In the genomic region with DNA sequence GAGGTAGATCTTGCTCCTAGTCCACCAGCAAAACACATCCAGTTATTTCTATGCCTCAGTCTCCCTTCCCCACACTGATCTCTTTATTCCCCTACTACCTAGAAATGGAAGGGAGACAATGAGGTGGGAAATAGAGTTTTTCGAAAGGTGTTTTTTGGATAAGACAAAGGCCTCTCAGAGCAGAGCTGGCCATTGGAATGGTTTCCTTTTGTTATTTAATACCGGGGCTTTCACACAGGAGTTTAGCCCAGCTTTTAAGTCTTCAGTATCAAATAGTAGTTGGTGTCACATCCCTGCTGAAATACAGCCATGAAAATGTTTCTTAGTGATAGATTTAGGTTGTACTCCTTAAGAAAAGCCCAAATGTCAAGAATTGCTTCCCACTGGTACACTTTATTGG, we compare ENCODE assay signal across 1 cellular context.
TF ChIP-seq lines count a peak whose summit lies in the region.

No MANE protein-coding gene starts in this region.

TF ChIP-seq in WTC11, 78 proteins besides CTCF, POLR2A, EP300 and RAD21 (continued from another document):
- TF ChIP-seq, protein P1, sequence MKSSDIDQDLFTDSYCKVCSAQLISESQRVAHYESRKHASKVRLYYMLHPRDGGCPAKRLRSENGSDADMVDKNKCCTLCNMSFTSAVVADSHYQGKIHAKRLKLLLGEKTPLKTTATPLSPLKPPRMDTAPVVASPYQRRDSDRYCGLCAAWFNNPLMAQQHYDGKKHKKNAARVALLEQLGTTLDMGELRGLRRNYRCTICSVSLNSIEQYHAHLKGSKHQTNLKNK (CRISPR knock-in tag; IDR thresholded peaks at IDR 0.05), result no peak
- TF ChIP-seq TP53 (CRISPR knock-in tag; IDR thresholded peaks at IDR 0.05) (no peak), JUN (CRISPR knock-in tag; IDR thresholded peaks at IDR 0.05) (no peak)
- TF ChIP-seq, protein P2, sequence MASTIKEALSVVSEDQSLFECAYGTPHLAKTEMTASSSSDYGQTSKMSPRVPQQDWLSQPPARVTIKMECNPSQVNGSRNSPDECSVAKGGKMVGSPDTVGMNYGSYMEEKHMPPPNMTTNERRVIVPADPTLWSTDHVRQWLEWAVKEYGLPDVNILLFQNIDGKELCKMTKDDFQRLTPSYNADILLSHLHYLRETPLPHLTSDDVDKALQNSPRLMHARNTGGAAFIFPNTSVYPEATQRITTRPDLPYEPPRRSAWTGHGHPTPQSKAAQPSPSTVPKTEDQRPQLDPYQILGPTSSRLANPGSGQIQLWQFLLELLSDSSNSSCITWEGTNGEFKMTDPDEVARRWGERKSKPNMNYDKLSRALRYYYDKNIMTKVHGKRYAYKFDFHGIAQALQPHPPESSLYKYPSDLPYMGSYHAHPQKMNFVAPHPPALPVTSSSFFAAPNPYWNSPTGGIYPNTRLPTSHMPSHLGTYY (CRISPR knock-in tag; IDR thresholded peaks at IDR 0.05), result no peak
- TF ChIP-seq, protein P3, sequence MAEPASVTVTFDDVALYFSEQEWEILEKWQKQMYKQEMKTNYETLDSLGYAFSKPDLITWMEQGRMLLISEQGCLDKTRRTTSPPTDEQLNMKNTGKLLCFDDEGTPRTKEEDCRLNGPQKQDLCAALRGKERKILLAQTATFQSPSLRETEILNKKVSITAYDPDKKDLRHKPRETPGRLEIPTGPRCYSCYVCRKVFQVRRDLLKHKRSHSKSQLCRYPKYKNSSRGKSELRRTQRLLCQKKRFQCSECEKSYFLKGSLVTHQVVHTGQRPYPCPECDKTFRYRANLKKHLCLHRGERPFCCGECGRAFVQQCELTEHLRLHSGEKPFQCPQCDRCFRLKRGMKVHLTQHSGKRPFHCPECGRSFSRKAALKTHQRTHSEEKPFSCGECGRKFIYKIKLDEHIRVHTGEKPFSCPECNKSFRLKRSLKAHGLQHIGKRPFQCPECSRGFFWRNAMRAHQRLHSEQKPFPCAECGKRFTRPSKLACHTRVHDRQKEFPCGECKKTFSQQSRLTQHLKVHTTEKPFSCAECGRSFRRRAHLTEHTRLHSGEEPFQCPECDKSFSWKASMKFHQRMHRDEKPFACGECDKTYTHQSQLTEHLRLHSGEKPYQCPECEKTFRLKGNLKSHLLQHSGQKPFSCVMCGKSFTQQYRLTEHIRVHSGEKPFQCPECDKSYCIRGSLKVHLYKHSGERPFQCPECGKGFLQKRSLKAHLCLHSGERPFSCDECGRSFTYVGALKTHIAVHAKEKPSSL (CRISPR knock-in tag; conservative IDR thresholded peaks at IDR 0.05), result no peak
TF ChIP-seq in WTC11: peak in this region for 0.
